ENCODE assay signal across 11 cellular contexts in genomic region chr6:128478230-128479047, GRCh38. TPM values are rescaled to one million over a fixed set of nuclear protein-coding genes. Genes with fewer than 3 reads are reported as not detected.
DNase-seq lines count a peak whose midpoint lies in the region; ATAC-seq and TF ChIP-seq lines count a peak whose summit lies in the region.
"Had no signal": no experiment of that assay in that cellular context is flagged by ENCODE, and none has a peak within 500 bp of the region (broad histone marks: within the 10 kb centered on the region; RNA-seq: fewer than 3 reads in every experiment).

No MANE protein-coding gene starts in this region.

- TF ChIP-seq POLR2A in breast epithelium (IDR thresholded peaks at IDR 0.05), result no peak

- H3K27me3 ChIP-seq in breast epithelium (no peaks in the 10 kb centered on the region), lung (ENCODE audit: control insufficient read depth, insufficient read depth) (no peaks in the 10 kb centered on the region)

- no peaks in the 10 kb centered on the region for H3K9me3 Mint-ChIP-seq in MCF 10A (ENCODE audit: unreplicated experiment)
- peaks cover 11% of the 10 kb centered on the region for H3K9me3 Mint-ChIP-seq in type B pancreatic cell

- no peaks in the 10 kb centered on the region for H3K36me3 Mint-ChIP-seq in MCF 10A (ENCODE audit: insufficient read depth, unreplicated experiment)
- H3K36me3 Mint-ChIP-seq in type B pancreatic cell, result peaks cover 7% of the 10 kb centered on the region

- TF ChIP-seq CTCF in breast epithelium (IDR thresholded peaks at IDR 0.05), result no peak
- TF ChIP-seq CTCF in MCF 10A (IDR thresholded peaks at IDR 0.05; ENCODE audit: unreplicated experiment), result no peak
- no peak for TF ChIP-seq CTCF in lung (IDR thresholded peaks at IDR 0.05; ENCODE audit: control extremely low read depth, extremely low read depth)
- TF ChIP-seq CTCF in type B pancreatic cell (conservative IDR thresholded peaks at IDR 0.05), result no peak

- CTCF ChIA-PET in MCF 10A (lab: Yijun Ruan, JAX), result interaction anchor here (1.0 kb wide), 1 partner anchor 11 kb away, joined by 4 read pairs; no protein-coding TSS in a partner anchor

- WGBS in lung, 2 donors, result 47 to 71% methylated on average over 3 of the region's 3 CpGs

- H3K36me3 ChIP-seq in breast epithelium (no peaks in the 10 kb centered on the region), lung (ENCODE audit: control insufficient read depth in 2 of 2, insufficient read depth in 2 of 2, low read length in 2 of 2) (no peaks in the 10 kb centered on the region)

- H3K4me3 ChIP-seq in breast epithelium (peak overlapping the region in 2 of 3 donors; percentile 22 to 54), lung (no peak overlapping the region)
- H3K4me3 ChIP-seq: K562 had no signal

- no TSS peak for BruUV-seq in MCF 10A (replicated peaks; lab: Mats Ljungman, UMichigan)

- DNase-seq in breast epithelium (ENCODE audit: low spot score in 2 of 2) (no peak), MCF 10A (ENCODE audit: unreplicated experiment) (no peak), lung (ENCODE audit: low spot score) (no peak), type B pancreatic cell (ENCODE audit: extremely low spot score, unreplicated experiment) (no peak), DMS114 treated with DMSO at 0.1 percent for 48 hours (lab: John Stamatoyannopoulos, UW; ENCODE audit: unreplicated experiment) (no peak)
- DNase-seq: activated CD4-positive, CD25-positive, alpha-beta regulatory T cell treated with anti-CD3 and anti-CD28 coated beads, Interleukin-2, amount 50 U/mL, for 72 hours; COR-L47 had no signal

- intact Hi-C loops in breast epithelium (cut with DNase I; ENCODE audit: low total_unique reads), result no loop called here
- intact Hi-C loops in MCF 10A (cut with micrococcal nuclease), result no loop called here

- H3K27ac ChIP-seq in breast epithelium (peak overlapping the region; percentile 10 to 62), angular gyrus (ENCODE audit: low read depth, low read length) (peak overlapping the region; percentile 29), lung (ENCODE audit: low read depth in 1 of 2, low read length in 1 of 2) (peak overlapping the region in 1 of 2 donors; percentile 64)

- POLR2A ChIA-PET in MCF 10A (lab: Yijun Ruan, JAX), result interaction anchor here (0.8 to 1.8 kb wide), 2 partner anchors 30 to 78 kb away, joined by 3 to 8 read pairs; no protein-coding TSS in a partner anchor

- H3K4me1 ChIP-seq in breast epithelium (peaks cover 0 to 6% of the 10 kb centered on the region in 2 donors), lung (ENCODE audit: control insufficient read depth in 2 of 2, insufficient read depth in 2 of 2, low read length in 2 of 2) (peaks cover 1 to 32% of the 10 kb centered on the region in 2 donors)

- H3K4me1 Mint-ChIP-seq in MCF 10A (ENCODE audit: insufficient read depth, unreplicated experiment) (peaks cover 15% of the 10 kb centered on the region), type B pancreatic cell (ENCODE audit: unreplicated experiment) (peaks cover 28% of the 10 kb centered on the region)

- H3K9me3 ChIP-seq in breast epithelium, result no peaks in the 10 kb centered on the region
- no peaks in the 10 kb centered on the region for H3K9me3 ChIP-seq in lung (ENCODE audit: control insufficient read depth in 2 of 2, insufficient read depth in 1 of 2, low read length in 1 of 2)

- no peaks in the 10 kb centered on the region for H3K27me3 Mint-ChIP-seq in MCF 10A (ENCODE audit: insufficient read depth, unreplicated experiment)
- no peaks in the 10 kb centered on the region for H3K27me3 Mint-ChIP-seq in type B pancreatic cell

- H3K4me3 Mint-ChIP-seq in MCF 10A (ENCODE audit: unreplicated experiment), result no peak overlapping the region
- H3K4me3 Mint-ChIP-seq in type B pancreatic cell, result peak overlapping the region; percentile 42

- ATAC-seq in lung (ENCODE audit: insufficient read depth, low FRiP score) (peak; percentile 59), GM18868 (IDR thresholded peaks at IDR 0.05; ENCODE audit: unreplicated experiment) (no peak), GM19328 (IDR thresholded peaks at IDR 0.05; ENCODE audit: unreplicated experiment) (no peak)
- ATAC-seq: K562 had no signal

- H3K27ac Mint-ChIP-seq in MCF 10A (ENCODE audit: low read depth, unreplicated experiment) (no peak overlapping the region), type B pancreatic cell (peak overlapping the region; percentile 46)

RNA-seq across cellular contexts. Expression of gene PTPRK, which starts 42.0 kb away (rescaled TPM):
- total RNA-seq in breast epithelium, result 100 to 1,000 TPM in 1 of 3 donors, 10 to 100 TPM in 2; 29.1 to 134 (median 77.0) TPM
- total RNA-seq in MCF 10A (2022), result 50.2 and 55.5 TPM in 2 replicates
- total RNA-seq in lung, result 100 to 1,000 TPM in 1 of 2 donors, 10 to 100 TPM in 1; 69.5 to 224 TPM
- polyA plus RNA-seq in lung, result 10 to 100 TPM in 1 of 2 donors, 1 to 10 TPM in 1; 8.2 to 16.4 TPM
- total RNA-seq in type B pancreatic cell (ENCODE audit: low replicate concordance), result 62.8 and 63.4 TPM in 2 replicates
- polyA plus RNA-seq: K562 had no signal
